In the genomic region with DNA sequence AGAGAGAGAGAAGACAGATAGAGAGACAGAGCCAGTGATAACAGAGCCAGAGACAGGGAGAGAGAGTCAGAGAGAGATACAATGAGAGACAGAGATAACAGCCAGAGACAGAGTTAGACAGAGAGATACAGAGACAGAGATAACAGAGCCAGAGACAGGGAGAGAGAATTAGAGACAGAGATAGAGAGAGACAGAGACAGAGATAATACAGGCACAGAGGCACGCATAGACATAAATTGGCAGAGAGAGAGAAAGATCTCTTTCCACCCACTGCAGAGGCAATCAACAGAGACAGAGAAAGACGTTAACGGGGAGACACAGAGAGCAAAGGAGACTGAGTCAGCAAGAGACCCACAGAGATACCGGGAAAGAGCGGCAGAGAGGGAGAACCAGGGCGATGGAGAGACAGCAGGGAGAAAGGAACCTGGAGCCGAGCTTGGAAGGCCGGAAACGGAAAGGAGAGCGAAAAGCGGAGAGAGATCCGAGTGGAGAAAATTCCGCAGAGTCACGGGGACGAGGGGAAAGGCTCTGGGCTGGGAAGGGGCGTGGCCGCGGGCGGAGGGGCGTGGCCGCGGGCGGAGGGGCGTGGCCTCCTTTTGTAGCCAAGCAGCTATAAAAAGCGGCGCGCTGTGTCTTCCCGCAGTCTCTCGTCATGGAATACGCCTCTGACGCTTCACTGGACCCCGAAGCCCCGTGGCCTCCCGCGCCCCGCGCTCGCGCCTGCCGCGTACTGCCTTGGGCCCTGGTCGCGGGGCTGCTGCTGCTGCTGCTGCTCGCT, we compare ENCODE assay signal across 8 cellular contexts. TPM values are rescaled to one million over a fixed set of nuclear protein-coding genes. Genes with fewer than 3 reads are reported as not detected.
DNase-seq lines count a peak whose midpoint lies in the region; ATAC-seq and TF ChIP-seq lines count a peak whose summit lies in the region.

A gene with protein sequence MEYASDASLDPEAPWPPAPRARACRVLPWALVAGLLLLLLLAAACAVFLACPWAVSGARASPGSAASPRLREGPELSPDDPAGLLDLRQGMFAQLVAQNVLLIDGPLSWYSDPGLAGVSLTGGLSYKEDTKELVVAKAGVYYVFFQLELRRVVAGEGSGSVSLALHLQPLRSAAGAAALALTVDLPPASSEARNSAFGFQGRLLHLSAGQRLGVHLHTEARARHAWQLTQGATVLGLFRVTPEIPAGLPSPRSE (plus strand): TSS at position 642 of the 778 bp plus-strand sequence. CDS start 11 bp downstream, at position 653.

- CTCF ChIA-PET in AG04450 (lab: Charles Lee), result interaction anchor here (1.0 to 1.2 kb wide), 2 partner anchors 14 to 101 kb away, joined by 3 to 7 read pairs; no protein-coding TSS in a partner anchor

- peak within 1 kb of the TSS; percentile 100 for H3K14ac ChIP-seq in neuronal stem cell (ENCODE audit: low read length)

- no peak within 1 kb of the TSS for H4K8ac ChIP-seq in neuronal stem cell (ENCODE audit: low read depth, low read length)

- peak within 1 kb of the TSS; percentile 79 for H2BK5ac ChIP-seq in neuronal stem cell (ENCODE audit: low read length)

- peak within 1 kb of the TSS; percentile 17 for H2BK12ac ChIP-seq in neuronal stem cell (ENCODE audit: low read length)

- DNase-seq in AG04450 (ENCODE audit: low read depth, low spot score) (peak; percentile 33), HuH-7.5 (ENCODE audit: low spot score) (peak; percentile 97), SK-MEL-5 (ENCODE audit: low read depth, low spot score) (peak; percentile 87), foreskin melanocyte (peak; percentile 84), neuronal stem cell (ENCODE audit: low spot score) (peak; percentile 84), stromal cell of bone marrow (ENCODE audit: low read depth) (peak; percentile 79)
- DNase-seq in activated naive CD4-positive, alpha-beta T cell treated with Interleukin-2 at 50 U/mL for 16 hours, result peak; percentile 84

- H2BK120ac ChIP-seq in neuronal stem cell (ENCODE audit: low read depth, low read length), result peak within 1 kb of the TSS; percentile 79

- H2BK15ac ChIP-seq in neuronal stem cell (ENCODE audit: low read length), result peak within 1 kb of the TSS; percentile 84

- H3K18ac ChIP-seq in neuronal stem cell (ENCODE audit: low read length), result peak within 1 kb of the TSS; percentile 99

- H2AFZ ChIP-seq in neuronal stem cell (ENCODE audit: low read length), result peak within 1 kb of the TSS; percentile 96

- WGBS in neuronal stem cell (ENCODE audit: extremely low coverage in 2 of 2, insufficient read length in 2 of 2, insufficient replicate concordance in 1 of 2), 2 donors, result no CpG with 5 or more reads among the region's 44 CpGs

- H3K27me3 ChIP-seq in AG04450 (ENCODE audit: control insufficient read depth, insufficient read depth, low read length) (peaks cover 9% of the 10 kb centered on the region), neuronal stem cell (ENCODE audit: control insufficient read depth in 3 of 3, insufficient read depth in 3 of 3, low read depth in 1 of 3, low read length in 3 of 3) (peaks cover 18 to 42% (median 32%) of the 10 kb centered on the region in 3 experiments)

- H2AK5ac ChIP-seq in neuronal stem cell (ENCODE audit: low read depth, low read length), result peak within 1 kb of the TSS; percentile 94

- H3K27ac ChIP-seq in AG04450 (ENCODE audit: low read depth, low read length) (peak within 1 kb of the TSS; percentile 57), neuronal stem cell (replicated peaks; ENCODE audit: low read length) (no peak within 1 kb of the TSS)

- in situ Hi-C loops in SK-MEL-5 (cut with HindIII; ENCODE audit: low pct_unique_long_range_greater_than_20kb, low sequenced_read_pairs), result no loop called here

- H3K36me3 ChIP-seq in neuronal stem cell (replicated peaks in 1 of 2; ENCODE audit: control insufficient read depth in 2 of 2, insufficient read depth in 2 of 2, low read length in 2 of 2), result no peaks in the 10 kb centered on the region

- H3K4me2 ChIP-seq in neuronal stem cell (ENCODE audit: insufficient read depth, low read length, poor library complexity, severe bottlenecking), result peak within 1 kb of the TSS; percentile 92

- H3K9ac ChIP-seq in neuronal stem cell (ENCODE audit: low read depth, low read length, poor library complexity), result peak within 1 kb of the TSS; percentile 93

- H3K4ac ChIP-seq in neuronal stem cell (ENCODE audit: low read length), result no peak within 1 kb of the TSS

- peak; percentile 44 for ATAC-seq in GM19023 (IDR thresholded peaks at IDR 0.05; ENCODE audit: unreplicated experiment)

- H3K4me3 ChIP-seq in AG04450 (ENCODE audit: low read depth, low read length) (peak within 1 kb of the TSS; percentile 75), neuronal stem cell (ENCODE audit: low read length in 2 of 2) (peak within 1 kb of the TSS; percentile 48 to 84)

- POLR2A ChIA-PET in AG04450 (lab: Yijun Ruan, JAX), result interaction anchor here (0.6 to 1.0 kb wide), 5 partner anchors 10 to 333 kb away, joined by 3 to 10 read pairs (median 4); a partner anchor contains a TSS

- no peaks in the 10 kb centered on the region; the same call in 1 of the 2 replicates for H3K9me3 ChIP-seq in AG04450 (ENCODE audit: control insufficient read depth, insufficient read depth, low read length)
- H3K9me3 ChIP-seq in neuronal stem cell (replicated peaks in 1 of 2; ENCODE audit: control insufficient read depth in 2 of 2, insufficient read depth in 1 of 2, low read depth in 1 of 2, low read length in 2 of 2), result peaks cover 0 to 3% of the 10 kb centered on the region in 2 donors

- no peak within 1 kb of the TSS for H3K23ac ChIP-seq in neuronal stem cell (ENCODE audit: low read depth, low read length, poor library complexity)

- H4K91ac ChIP-seq in neuronal stem cell (ENCODE audit: low read depth, low read length, poor library complexity), result no peak within 1 kb of the TSS

- H3K4me1 ChIP-seq in neuronal stem cell (ENCODE audit: control insufficient read depth in 2 of 2, insufficient read depth in 1 of 2, low read depth in 1 of 2, low read length in 2 of 2), result peaks cover 7 to 18% of the 10 kb centered on the region in 2 donors

- H3K79me1 ChIP-seq in neuronal stem cell (ENCODE audit: low read depth, low read length), result no peaks in the 10 kb centered on the region

- TF ChIP-seq CTCF in AG04450 (IDR thresholded peaks at IDR 0.05; ENCODE audit: low read depth, low read length), result no peak

RNA-seq across cellular contexts. Expression of the gene that starts here (rescaled TPM):
- polyA plus RNA-seq in AG04450 (2011; rRNA removed), result 0.14 and 0.16 TPM in 2 replicates
- 0.13 and 0.23 TPM in 2 replicates for polyA minus RNA-seq in AG04450 (2011; rRNA and poly(A)+ RNA removed)
- total RNA-seq in SK-MEL-5 (2014; rRNA removed; shearing (Covaris generic)), result 10.9 and 13.7 TPM in 2 replicates
- polyA plus RNA-seq in SK-MEL-5 (2015; cell fraction: cytosol; rRNA removed), result 11.1 and 11.4 TPM in 2 replicates
- polyA plus RNA-seq in SK-MEL-5 (2015; cell fraction: nucleus; rRNA removed), result 5.9 and 8.4 TPM in 2 replicates
- 1.5 TPM for polyA plus RNA-seq in neuronal stem cell (2013, experiment 1 of 2)
- polyA plus RNA-seq in neuronal stem cell (2013, experiment 2 of 2), result 1.8 TPM

Comparison
In these comparisons a context has a peak if more than half of its experiments do, and no peak if none do; other contexts are left out.
1. Peak in DNase-seq, H3K4me3 ChIP-seq and H3K27ac ChIP-seq in AG04450; RNA of the gene not detected or under 1 TPM.
2. DNase-seq: peak in every context shown above with its lines; median percentile 97 in HuH-7.5; 87 in SK-MEL-5; 84 in activated naive CD4-positive, alpha-beta T cell treated with Interleukin-2 at 50 U/mL for 16 hours; 84 in foreskin melanocyte; 84 in neuronal stem cell; 79 in stromal cell of bone marrow; 33 in AG04450.